9 cellular contexts compared by ENCODE assay signal in the genomic region with DNA sequence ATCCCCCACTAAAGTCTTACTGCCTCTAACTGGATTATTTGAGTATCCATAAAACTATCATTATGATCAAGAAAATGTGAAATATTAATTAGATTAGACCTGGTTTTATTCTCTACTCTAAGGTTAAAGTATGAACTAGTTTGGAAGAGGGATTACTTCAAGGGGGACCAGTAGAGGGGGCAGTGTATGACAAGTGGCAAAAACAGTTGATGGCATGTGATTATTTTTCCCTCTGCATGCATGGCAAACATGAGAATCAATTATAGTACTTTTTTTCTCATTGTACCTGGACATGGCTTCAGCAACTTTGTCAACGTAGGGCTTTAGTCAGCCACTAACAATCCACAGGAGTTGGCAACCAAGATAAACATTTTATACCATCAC.
DNase-seq lines count a peak whose midpoint lies in the region; ATAC-seq and TF ChIP-seq lines count a peak whose summit lies in the region.
"Had no signal": no experiment of that assay in that cellular context is flagged by ENCODE, and none has a peak within 500 bp of the region (broad histone marks: within the 10 kb centered on the region; RNA-seq: fewer than 3 reads in every experiment).

No MANE protein-coding gene starts in this region.

- H3K27ac ChIP-seq in tibial artery, result peak overlapping the region; percentile 31 to 40

- POLR2A ChIA-PET in activated CD4-positive, alpha-beta T cell treated with anti-CD3 and anti-CD28 coated beads, Interleukin-2, amount 10 ng/mL, durations not matched to agents 7 days and 5 days (lab: Charles Lee), result interaction anchor here (1.2 to 1.5 kb wide), 2 partner anchors 58 to 145 kb away, joined by 3 to 5 read pairs; no protein-coding TSS in a partner anchor

- peaks cover 71% of the 10 kb centered on the region for H3K4me1 Mint-ChIP-seq in activated CD4-positive, alpha-beta T cell treated with anti-CD3 and anti-CD28 coated beads, Interleukin-2, amount 10 ng/mL, durations not matched to agents 7 days and 5 days
- H3K4me1 Mint-ChIP-seq in T-helper 2 cell treated with Interferon-gamma antibody and Interleukin-4, amounts not matched to agents 5 μg/mL and 100 μg/mL, for 36 hours (ENCODE audit: low read depth), result peaks cover 76% of the 10 kb centered on the region

- intact Hi-C loops in tibial artery (cut with DNase I; ENCODE audit: low total_unique reads), result no loop called here

- peaks cover 0 to 72% (median 18%) of the 10 kb centered on the region in 4 donors for H3K4me1 ChIP-seq in tibial artery

- no peaks in the 10 kb centered on the region for H3K36me3 ChIP-seq in tibial artery

- no peak for DNase-seq in activated CD4-positive, alpha-beta T cell treated with anti-CD3 and anti-CD28 coated beads, Interleukin-2, amount 10 ng/mL, durations not matched to agents 7 days and 5 days
- DNase-seq in activated CD4-positive, alpha-beta T cell treated with anti-CD3 and anti-CD28 coated beads, Interleukin-2, amount 50 U/mL, for 4 hours, result no peak
- no peak for DNase-seq in T-helper 2 cell treated with Interferon-gamma antibody and Interleukin-4, amounts not matched to agents 5 μg/mL and 100 μg/mL, for 36 hours (ENCODE audit: low spot score)
- no peak for DNase-seq in tibial artery
- no peak for DNase-seq in Ammon's horn (ENCODE audit: low spot score)
- no peak for DNase-seq in effector CD4-positive, alpha-beta T cell
- DNase-seq in HT-29 (ENCODE audit: low spot score), result no peak

- H3K27ac Mint-ChIP-seq in activated CD4-positive, alpha-beta T cell treated with anti-CD3 and anti-CD28 coated beads, Interleukin-2, amount 10 ng/mL, durations not matched to agents 7 days and 5 days, result peak overlapping the region; percentile 97
- H3K27ac Mint-ChIP-seq in T-helper 2 cell treated with Interferon-gamma antibody and Interleukin-4, amounts not matched to agents 5 μg/mL and 100 μg/mL, for 36 hours, result peak overlapping the region; percentile 98

- peak; percentile 21 for ATAC-seq in HG02852 (IDR thresholded peaks at IDR 0.05; ENCODE audit: unreplicated experiment)

- H3K4me3 Mint-ChIP-seq in activated CD4-positive, alpha-beta T cell treated with anti-CD3 and anti-CD28 coated beads, Interleukin-2, amount 10 ng/mL, durations not matched to agents 7 days and 5 days, result peak overlapping the region; percentile 37
- peak overlapping the region; percentile 77 for H3K4me3 Mint-ChIP-seq in T-helper 2 cell treated with Interferon-gamma antibody and Interleukin-4, amounts not matched to agents 5 μg/mL and 100 μg/mL, for 36 hours

- CTCF ChIA-PET in activated CD4-positive, alpha-beta T cell treated with anti-CD3 and anti-CD28 coated beads, Interleukin-2, amount 10 ng/mL, durations not matched to agents 7 days and 5 days (lab: Charles Lee), result interaction anchor here (1.5 to 2.2 kb wide), 3 partner anchors 8 to 63 kb away, joined by 4 to 8 read pairs (median 5); no protein-coding TSS in a partner anchor

- no peaks in the 10 kb centered on the region for H3K27me3 Mint-ChIP-seq in activated CD4-positive, alpha-beta T cell treated with anti-CD3 and anti-CD28 coated beads, Interleukin-2, amount 10 ng/mL, durations not matched to agents 7 days and 5 days
- no peaks in the 10 kb centered on the region for H3K27me3 Mint-ChIP-seq in T-helper 2 cell treated with Interferon-gamma antibody and Interleukin-4, amounts not matched to agents 5 μg/mL and 100 μg/mL, for 36 hours (ENCODE audit: low read depth)

- peaks cover 18% of the 10 kb centered on the region for H3K9me3 Mint-ChIP-seq in activated CD4-positive, alpha-beta T cell treated with anti-CD3 and anti-CD28 coated beads, Interleukin-2, amount 10 ng/mL, durations not matched to agents 7 days and 5 days
- H3K9me3 Mint-ChIP-seq in T-helper 2 cell treated with Interferon-gamma antibody and Interleukin-4, amounts not matched to agents 5 μg/mL and 100 μg/mL, for 36 hours, result peaks cover 11% of the 10 kb centered on the region

- H3K4me3 ChIP-seq in tibial artery, result no peak overlapping the region
- H3K4me3 ChIP-seq: testis had no signal

- no peaks in the 10 kb centered on the region for H3K9me3 ChIP-seq in tibial artery
- H3K9me3 ChIP-seq: testis had no signal

- peaks cover 48% of the 10 kb centered on the region for H3K36me3 Mint-ChIP-seq in activated CD4-positive, alpha-beta T cell treated with anti-CD3 and anti-CD28 coated beads, Interleukin-2, amount 10 ng/mL, durations not matched to agents 7 days and 5 days (ENCODE audit: low read depth)
- H3K36me3 Mint-ChIP-seq in T-helper 2 cell treated with Interferon-gamma antibody and Interleukin-4, amounts not matched to agents 5 μg/mL and 100 μg/mL, for 36 hours (ENCODE audit: low read depth), result peaks cover 34% of the 10 kb centered on the region

- peak in 1 of 2 experiments; percentile 6 for TF ChIP-seq CTCF in tibial artery (IDR thresholded peaks at IDR 0.05)

- H3K27me3 ChIP-seq in tibial artery, result no peaks in the 10 kb centered on the region
- H3K27me3 ChIP-seq: testis had no signal
